10 cellular contexts compared by ENCODE assay signal in genomic region chr2:218401834-218402370, GRCh38. TPM values are rescaled to one million over a fixed set of nuclear protein-coding genes. Genes with fewer than 3 reads are reported as not detected.
A peak's percentile ranks its signal among the peaks of the same experiment; 100 is the strongest.
DNase-seq lines count a peak whose midpoint lies in the region; ATAC-seq, FAIRE-seq and TF ChIP-seq lines count a peak whose summit lies in the region.
"Had no signal": no experiment of that assay in that cellular context is flagged by ENCODE, and none has a peak within 500 bp of the region (broad histone marks: within the 10 kb centered on the region; RNA-seq: fewer than 3 reads in every experiment).

No MANE protein-coding gene starts in this region.

- no peak for TF ChIP-seq POLR2A in heart left ventricle (IDR thresholded peaks at IDR 0.05)

- TF ChIP-seq CTCF in DND-41 (IDR thresholded peaks at IDR 0.05; ENCODE audit: borderline replicate concordance, extremely low read depth, low read length, poor library complexity, severe bottlenecking): no peak
- no peak for TF ChIP-seq CTCF in WI38 (IDR thresholded peaks at IDR 0.05; ENCODE audit: low read depth, low read length)
- TF ChIP-seq CTCF in heart left ventricle (IDR thresholded peaks at IDR 0.05): no peak
- no peak for TF ChIP-seq CTCF in D721Med (IDR thresholded peaks at IDR 0.05; ENCODE audit: insufficient read depth, missing control alignments)

- no peak overlapping the region for H2AFZ ChIP-seq in DND-41 (ENCODE audit: low read depth, low read length)

- H3K79me2 ChIP-seq in DND-41 (ENCODE audit: insufficient read depth, low read length): peaks cover 56% of the 10 kb centered on the region

- no peak for FAIRE-seq in D721Med (lab: Jason Lieb, UNC)

- 46 to 74% (median 56%) methylated on average over 6 to 11 of the region's 11 CpGs for WGBS in heart left ventricle, 4 donors

- H3K27me3 ChIP-seq in DND-41 (ENCODE audit: insufficient read depth, low read length, poor library complexity) (no peaks in the 10 kb centered on the region), heart left ventricle (no peaks in the 10 kb centered on the region), skeletal muscle tissue (ENCODE audit: control insufficient read depth in 3 of 3, insufficient read depth in 3 of 3, low read length in 3 of 3) (no peaks in the 10 kb centered on the region)
- H3K27me3 ChIP-seq: foreskin keratinocyte had no signal

- H3K36me3 ChIP-seq in DND-41 (ENCODE audit: insufficient read depth, low read length) (peaks cover 40% of the 10 kb centered on the region), heart left ventricle (peaks cover 3 to 45% (median 40%) of the 10 kb centered on the region in 9 donors), skeletal muscle tissue (ENCODE audit: control insufficient read depth in 3 of 3, insufficient read depth in 3 of 3, low read length in 3 of 3) (peaks cover 20 to 28% (median 22%) of the 10 kb centered on the region in 3 donors)

- peak overlapping the region; percentile 90 for H3K9ac ChIP-seq in DND-41 (ENCODE audit: low read depth, low read length)
- H3K9ac ChIP-seq in skeletal muscle tissue (ENCODE audit: low read depth in 1 of 3, low read length in 3 of 3): peak overlapping the region in 1 of 3 donors; percentile 89

- ATAC-seq in DND-41 (ENCODE audit: insufficient read depth, low read depth) (no peak), heart left ventricle (no peak), HG02623 (IDR thresholded peaks at IDR 0.05; ENCODE audit: unreplicated experiment) (no peak)
- ATAC-seq: foreskin keratinocyte had no signal

- H3K4me3 ChIP-seq in DND-41 (ENCODE audit: low read depth in 1 of 2, low read length in 2 of 2): no peak overlapping the region; a peak in 1 of 4 replicates
- H3K4me3 ChIP-seq in WI38 (ENCODE audit: low read depth, low read length): peak overlapping the region; percentile 85; the same call in 1 of the 2 replicates
- peak overlapping the region in 11 of 12 donors; percentile 63 to 100 (median 98) for H3K4me3 ChIP-seq in heart left ventricle
- H3K4me3 ChIP-seq in skeletal muscle tissue (ENCODE audit: low read length in 3 of 3): peak overlapping the region in 2 of 3 donors; percentile 31 to 83

- peak overlapping the region; percentile 81 for H3K4me2 ChIP-seq in DND-41 (ENCODE audit: insufficient read depth, low read length)

- H3K27ac ChIP-seq in DND-41 (ENCODE audit: low read length): no peak overlapping the region
- peak overlapping the region in 11 of 12 donors; percentile 99 to 100 (median 100) for H3K27ac ChIP-seq in heart left ventricle
- peak overlapping the region; percentile 44 for H3K27ac ChIP-seq in skeletal muscle tissue (ENCODE audit: low read depth, low read length)
- H3K27ac ChIP-seq: foreskin keratinocyte had no signal

- H3K4me1 ChIP-seq in DND-41 (ENCODE audit: insufficient read depth, low read length): peaks cover 73% of the 10 kb centered on the region
- H3K4me1 ChIP-seq in heart left ventricle: peaks cover 15 to 76% (median 60%) of the 10 kb centered on the region in 12 donors
- peaks cover 49 to 66% (median 60%) of the 10 kb centered on the region in 3 donors for H3K4me1 ChIP-seq in skeletal muscle tissue (ENCODE audit: control insufficient read depth in 3 of 3, insufficient read depth in 3 of 3, low read length in 3 of 3)

- DNase-seq in DND-41 (no peak), heart left ventricle (peak in 2 of 5 donors; percentile 36 to 59), HK-2 (ENCODE audit: unreplicated experiment) (no peak), D721Med (ENCODE audit: insufficient read length, low spot score) (no peak), T1000 (lab: John Stamatoyannopoulos, UW) (no peak)
- DNase-seq: NCI-H2171 had no signal

- no peaks in the 10 kb centered on the region for H3K9me3 ChIP-seq in DND-41 (ENCODE audit: insufficient read depth, low read length, severe bottlenecking)
- no peaks in the 10 kb centered on the region for H3K9me3 ChIP-seq in heart left ventricle
- no peaks in the 10 kb centered on the region for H3K9me3 ChIP-seq in skeletal muscle tissue (ENCODE audit: control insufficient read depth in 3 of 3, low read length in 3 of 3)

- peaks cover 22% of the 10 kb centered on the region for H4K20me1 ChIP-seq in DND-41 (ENCODE audit: insufficient read depth, low read length)

- intact Hi-C loops in heart left ventricle (cut with DNase I): loop anchor here in 5 of 10 donors (10.0 kb wide), 2 partner anchors 163 to 253 kb away; partner anchors contain the start of genes BCS1L (in 4 of the 5), ZNF142 (in 4 of the 5), CNOT9 (in 1 of the 5) and USP37 (in 1 of the 5)

RNA-seq across cellular contexts. Expression of gene CTDSP1, which starts 2.2 kb away (rescaled TPM):
- total RNA-seq in heart left ventricle: 100 to 1,000 TPM in 2 of 9 donors, 10 to 100 TPM in 7; 67.4 to 115 (median 93.8) TPM
- 100 to 1,000 TPM in 1 of 2 donors, 10 to 100 TPM in 1; 74.4 to 121 TPM for polyA plus RNA-seq in heart left ventricle
- 44.4 TPM for total RNA-seq in skeletal muscle tissue

RNA-seq across cellular contexts. Expression of gene VIL1, which starts 17.0 kb away (rescaled TPM):
- total RNA-seq in heart left ventricle: not detected
- under 1 TPM; 0.04 to 0.07 TPM for polyA plus RNA-seq in heart left ventricle
- not detected for total RNA-seq in skeletal muscle tissue
- total RNA-seq: foreskin keratinocyte had no signal

RNA-seq across cellular contexts. Expression of gene SLC11A1, which starts 19.8 kb away (rescaled TPM):
- total RNA-seq in heart left ventricle (10 to 100 TPM in 2 of 9 donors, 1 to 10 TPM in 6, under 1 TPM in 1; 0.96 to 31.0 (median 4.3) TPM), skeletal muscle tissue (1.0 TPM)
- polyA plus RNA-seq in heart left ventricle: 1 to 10 TPM; 4.5 to 8.9 TPM

RNA-seq across cellular contexts. Expression of gene CATIP, which starts 45.2 kb away (rescaled TPM):
- total RNA-seq in heart left ventricle (under 1 TPM in 1 of 9 donors, not detected in 8; 0.18 TPM), skeletal muscle tissue (not detected)
- under 1 TPM in 1 of 2 donors, not detected in 1; 0.07 TPM for polyA plus RNA-seq in heart left ventricle
- total RNA-seq: foreskin keratinocyte had no signal
- polyA plus RNA-seq: foreskin keratinocyte had no signal

Comparison
In these comparisons a context has a peak if more than half of its experiments do, and no peak if none do; other contexts are left out.
1. H3K4me3 ChIP-seq: peak in WI38 (single experiment), heart left ventricle (11 of 12) and skeletal muscle tissue (2 of 3); none in DND-41 (0 of 2).